In the genomic region with DNA sequence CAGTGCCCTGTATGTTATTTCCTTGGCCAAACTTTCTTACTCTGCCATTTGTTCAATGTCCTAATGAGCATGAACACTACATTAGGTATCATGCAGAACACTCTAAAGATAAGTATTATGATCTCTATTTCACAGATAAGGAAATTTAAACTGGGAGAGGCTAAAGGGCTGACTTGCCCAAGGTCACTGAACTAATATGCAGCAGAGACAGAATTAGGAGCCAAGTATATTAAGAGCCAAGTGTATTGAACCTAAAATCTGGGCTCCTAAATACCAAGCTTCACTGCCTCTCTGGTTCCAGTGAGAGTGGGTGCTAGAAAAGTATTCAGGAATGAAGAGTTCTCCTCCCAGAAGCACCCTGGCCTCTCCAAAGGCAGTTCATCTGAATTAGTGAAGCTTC, we compare ENCODE assay signal across 28 cellular contexts.
"Had no signal": no experiment of that assay in that cellular context is flagged by ENCODE, and none has a peak within 500 bp of the region (broad histone marks: within the 10 kb centered on the region; RNA-seq: fewer than 3 reads in every experiment).

No MANE protein-coding gene starts in this region.

- H3K36me3 Mint-ChIP-seq: type B pancreatic cell had no signal

- H3K4me1 ChIP-seq: stomach, suprapubic skin, testis, thyroid gland, tibial artery, tibial nerve, transverse colon, upper lobe of left lung, upper lobe of right lung, uterus, vagina had no signal

- H3K9me3 Mint-ChIP-seq: stimulated activated effector memory CD8-positive, alpha-beta T cell treated with anti-CD3 and anti-CD28 coated beads, Interleukin-12 subunit alpha, Interleukin-12 subunit beta, amount 100 ng/mL, for 72 hours; stimulated activated memory B cell treated with anti-CD40 and anti-IgM and Interleukin-4, amounts not matched to agents 10 μg/mL and 1 μg/mL and 100 μg/mL, for 72 hours; stimulated activated naive CD8-positive, alpha-beta T cell treated with anti-CD3 and anti-CD28 coated beads, Interleukin-15, amount 100 ng/mL, for 72 hours; stimulated activated naive CD8-positive, alpha-beta T cell treated with anti-CD3 and anti-CD28 coated beads, Interleukin-15, Interleukin-2, amounts not matched to agents 100 ng/mL and 50 ng/mL, for 24 hours; type B pancreatic cell had no signal

- H3K27me3 ChIP-seq: stomach, testis, thyroid gland, tibial artery, upper lobe of left lung, uterus, vagina had no signal

- H3K9me3 ChIP-seq: stomach, suprapubic skin, testis, thoracic aorta, thyroid gland, tibial artery, tibial nerve, transverse colon, upper lobe of left lung, upper lobe of right lung, uterus, vagina had no signal

- H3K4me3 ChIP-seq: stomach, suprapubic skin, testis, thoracic aorta, thyroid gland, tibial artery, tibial nerve, transverse colon, upper lobe of left lung, upper lobe of right lung, uterus, vagina had no signal

- FAIRE-seq: urothelium cell line had no signal

- DNase-seq: stimulated activated CD4-positive, alpha-beta T cell treated with anti-CD3 and anti-CD28 coated beads, Interleukin-2, amount 100 ng/mL, for 48 hours; stimulated activated CD4-positive, alpha-beta T cell treated with anti-CD3 and anti-CD28 coated beads, Interleukin-4, amount 100 ng/mL, for 1 hour; stimulated activated CD4-positive, alpha-beta T cell treated with anti-CD3 and anti-CD28 coated beads, Interleukin-4, amount 100 ng/mL, for 24 hours; stimulated activated CD4-positive, alpha-beta T cell treated with anti-CD3 and anti-CD28 coated beads, Interleukin-4, amount 100 ng/mL, for 4 hours; stimulated activated CD8-positive, alpha-beta memory T cell treated with anti-CD3 and anti-CD28 coated beads, Interleukin-4, amount 100 ng/mL, for 48 hours; stimulated activated naive CD4-positive, alpha-beta T cell; stimulated activated naive CD4-positive, alpha-beta T cell treated with Interleukin-2 at 50 U/mL for 16 hours; stimulated activated naive CD8-positive, alpha-beta T cell treated with anti-CD3 and anti-CD28 coated beads, Interleukin-15, amount 100 ng/mL, for 72 hours; stimulated activated naive CD8-positive, alpha-beta T cell treated with anti-CD3 and anti-CD28 coated beads, Interleukin-15, Interleukin-2, amounts not matched to agents 100 U/mL and 50 U/mL, for 24 hours; stomach; substantia nigra; testis; thyroid gland; tibial artery; transverse colon; trophoblast cell; upper lobe of left lung; upper lobe of right lung; uterus had no signal

- ATAC-seq: stimulated activated effector memory CD8-positive, alpha-beta T cell treated with anti-CD3 and anti-CD28 coated beads, Interleukin-12 subunit alpha, Interleukin-12 subunit beta, amount 100 ng/mL, for 72 hours; stimulated activated memory B cell treated with anti-CD40 and anti-IgM and Interleukin-4, amounts not matched to agents 10 μg/mL and 1 μg/mL and 100 μg/mL, for 72 hours; stimulated activated naive CD8-positive, alpha-beta T cell treated with anti-CD3 and anti-CD28 coated beads, Interleukin-15, amount 100 ng/mL, for 72 hours; stimulated activated naive CD8-positive, alpha-beta T cell treated with anti-CD3 and anti-CD28 coated beads, Interleukin-15, Interleukin-2, amounts not matched to agents 100 U/mL and 50 U/mL, for 24 hours; upper lobe of right lung had no signal

- H3K27ac Mint-ChIP-seq: stimulated activated effector memory CD8-positive, alpha-beta T cell treated with anti-CD3 and anti-CD28 coated beads, Interleukin-12 subunit alpha, Interleukin-12 subunit beta, amount 100 ng/mL, for 72 hours; stimulated activated memory B cell treated with anti-CD40 and anti-IgM and Interleukin-4, amounts not matched to agents 10 μg/mL and 1 μg/mL and 100 μg/mL, for 72 hours; stimulated activated naive CD8-positive, alpha-beta T cell treated with anti-CD3 and anti-CD28 coated beads, Interleukin-15, amount 100 ng/mL, for 72 hours; type B pancreatic cell had no signal

- H3K4me3 Mint-ChIP-seq: stimulated activated effector memory CD8-positive, alpha-beta T cell treated with anti-CD3 and anti-CD28 coated beads, Interleukin-12 subunit alpha, Interleukin-12 subunit beta, amount 100 ng/mL, for 72 hours; stimulated activated memory B cell treated with anti-CD40 and anti-IgM and Interleukin-4, amounts not matched to agents 10 μg/mL and 1 μg/mL and 100 μg/mL, for 72 hours; stimulated activated naive CD8-positive, alpha-beta T cell treated with anti-CD3 and anti-CD28 coated beads, Interleukin-15, amount 100 ng/mL, for 72 hours; stimulated activated naive CD8-positive, alpha-beta T cell treated with anti-CD3 and anti-CD28 coated beads, Interleukin-15, Interleukin-2, amounts not matched to agents 100 ng/mL and 50 ng/mL, for 24 hours; type B pancreatic cell had no signal

- H3K27me3 Mint-ChIP-seq: stimulated activated memory B cell treated with anti-CD40 and anti-IgM and Interleukin-4, amounts not matched to agents 10 μg/mL and 1 μg/mL and 100 μg/mL, for 72 hours had no signal

- H3K27ac ChIP-seq: stomach, suprapubic skin, testis, thoracic aorta, thyroid gland, tibial artery, tibial nerve, transverse colon, upper lobe of left lung, upper lobe of right lung, uterus, vagina had no signal

- H3K36me3 ChIP-seq: suprapubic skin, thyroid gland, tibial nerve, transverse colon, upper lobe of left lung, upper lobe of right lung, uterus, vagina had no signal
